Comparison of ENCODE assay signal across 41 cellular contexts in the genomic region with DNA sequence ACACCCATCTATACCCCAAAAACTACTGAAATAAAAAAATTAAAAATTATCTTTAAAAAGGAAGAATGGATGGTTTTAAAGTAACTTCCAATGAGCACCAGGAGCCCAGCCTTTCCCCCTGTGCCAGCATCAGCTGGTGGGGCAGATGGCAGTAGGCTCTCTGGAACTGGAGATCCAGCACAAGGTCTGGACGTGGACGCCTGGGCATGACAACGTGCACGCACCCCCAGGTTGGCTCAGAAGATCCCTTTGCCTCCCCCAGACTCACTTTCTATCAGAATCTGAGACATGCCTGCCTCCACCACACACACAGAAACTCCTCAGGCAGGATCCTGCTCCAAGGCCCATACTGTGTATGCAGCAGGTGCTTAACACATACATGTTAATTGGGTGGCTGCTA. TPM values are rescaled to one million over a fixed set of nuclear protein-coding genes. Genes with fewer than 3 reads are reported as not detected.
"Had no signal": no experiment of that assay in that cellular context is flagged by ENCODE, and none has a peak within 500 bp of the region (broad histone marks: within the 10 kb centered on the region; RNA-seq: fewer than 3 reads in every experiment).

No MANE protein-coding gene starts in this region.

- H3K27ac ChIP-seq: adrenal gland, ascending aorta, body of pancreas, brain microvascular endothelial cell, breast epithelium, cardiac muscle cell had no signal

- H3K27me3 ChIP-seq: adrenal gland, ascending aorta, body of pancreas, brain microvascular endothelial cell, cardiac muscle cell had no signal

- H3K4me1 ChIP-seq: adrenal gland, ascending aorta, body of pancreas, breast epithelium had no signal

- H3K36me3 ChIP-seq: adrenal gland, ascending aorta, brain microvascular endothelial cell, breast epithelium, cardiac muscle cell had no signal

- H3K9me3 ChIP-seq: adrenal gland, ascending aorta, body of pancreas, breast epithelium had no signal

- H3K9me3 Mint-ChIP-seq: activated naive CD4-positive, alpha-beta T cell treated with anti-CD3 and anti-CD28 coated beads for 36 hours; activated naive CD4-positive, alpha-beta T cell treated with anti-CD3 and anti-CD28 coated beads, Interleukin-2, amount 50 U/mL, for 24 hours; activated naive CD4-positive, alpha-beta T cell treated with anti-CD3 and anti-CD28 coated beads, Interleukin-2, amount 50 U/mL, for 72 hours; activated naive CD8-positive, alpha-beta T cell treated with anti-CD3 and anti-CD28 coated beads for 36 hours; activated naive CD8-positive, alpha-beta T cell treated with anti-CD3 and anti-CD28 coated beads, Interleukin-2, amount 10 ng/mL, durations not matched to agents 7 days and 5 days; activated naive CD8-positive, alpha-beta T cell treated with anti-CD3 and anti-CD28 coated beads, Interleukin-2, amount 50 U/mL, for 24 hours; activated T-cell treated with anti-CD3 and anti-CD28 coated beads, Interleukin-2, amount 50 U/mL, for 24 hours; activated T-cell treated with anti-CD3 and anti-CD28 coated beads, Interleukin-2, amount 50 U/mL, for 4 hours; activated T-cell treated with anti-CD3 and anti-CD28 coated beads, Interleukin-2, amount 50 U/mL, for 72 hours; activated T-helper 1 cell treated with anti-CD3 and anti-CD28 coated beads, Interleukin-12 subunit alpha, Interleukin-12 subunit beta, Interleukin-2, Interleukin-4 antibody, amounts not matched to agents 30 ng/mL and 10 ng/mL and 1 ng/mL, durations not matched to agents 14 hours and 24 hours and 36 hours; activated T-helper 17 cell treated with anti-CD3 and anti-CD28 coated beads, Interleukin-2, amount 50 U/mL, for 72 hours; activated T-helper 2 cell treated with anti-CD3 and anti-CD28 coated beads, Interferon-gamma antibody, Interleukin-2, Interleukin-4, amounts not matched to agents 10 μg/mL and 5 μg/mL and 100 μg/mL, durations not matched to agents 14 hours and 24 hours and 36 hours; central memory CD8-positive, alpha-beta T cell had no signal

- H3K27me3 Mint-ChIP-seq: activated naive CD4-positive, alpha-beta T cell treated with anti-CD3 and anti-CD28 coated beads, Interleukin-2, amount 10 ng/mL, durations not matched to agents 7 days and 5 days; activated naive CD4-positive, alpha-beta T cell treated with anti-CD3 and anti-CD28 coated beads, Interleukin-2, amount 50 U/mL, for 24 hours; activated naive CD8-positive, alpha-beta T cell treated with anti-CD3 and anti-CD28 coated beads, Interleukin-2, amount 10 ng/mL, durations not matched to agents 7 days and 5 days; activated T-cell treated with anti-CD3 and anti-CD28 coated beads, Interleukin-2, amount 50 U/mL, for 24 hours; activated T-helper 17 cell treated with anti-CD3 and anti-CD28 coated beads, Interleukin-2, amount 50 U/mL, for 72 hours; central memory CD8-positive, alpha-beta T cell had no signal

- H3K4me3 ChIP-seq: adrenal gland, ascending aorta, body of pancreas, breast epithelium, cardiac muscle cell had no signal

- H3K36me3 Mint-ChIP-seq: activated naive CD4-positive, alpha-beta T cell treated with anti-CD3 and anti-CD28 coated beads, Interleukin-2, amount 10 ng/mL, durations not matched to agents 7 days and 5 days; activated naive CD4-positive, alpha-beta T cell treated with anti-CD3 and anti-CD28 coated beads, Interleukin-2, amount 50 U/mL, for 24 hours; activated naive CD4-positive, alpha-beta T cell treated with anti-CD3 and anti-CD28 coated beads, Interleukin-2, amount 50 U/mL, for 72 hours; activated naive CD8-positive, alpha-beta T cell; activated naive CD8-positive, alpha-beta T cell treated with anti-CD3 and anti-CD28 coated beads for 36 hours; activated naive CD8-positive, alpha-beta T cell treated with anti-CD3 and anti-CD28 coated beads, Interleukin-2, amount 10 ng/mL, durations not matched to agents 7 days and 5 days; brain had no signal

- H3K4me3 Mint-ChIP-seq: activated naive CD4-positive, alpha-beta T cell treated with anti-CD3 and anti-CD28 coated beads for 36 hours; activated naive CD4-positive, alpha-beta T cell treated with anti-CD3 and anti-CD28 coated beads, Interleukin-2, amount 10 ng/mL, durations not matched to agents 7 days and 5 days; activated naive CD4-positive, alpha-beta T cell treated with anti-CD3 and anti-CD28 coated beads, Interleukin-2, amount 50 U/mL, for 24 hours; activated naive CD8-positive, alpha-beta T cell; activated naive CD8-positive, alpha-beta T cell treated with anti-CD3 and anti-CD28 coated beads for 36 hours; activated naive CD8-positive, alpha-beta T cell treated with anti-CD3 and anti-CD28 coated beads, Interleukin-2, amount 10 ng/mL, durations not matched to agents 7 days and 5 days; activated naive CD8-positive, alpha-beta T cell treated with anti-CD3 and anti-CD28 coated beads, Interleukin-2, amount 50 U/mL, for 24 hours; activated T-cell treated with anti-CD3 and anti-CD28 coated beads, Interleukin-2, amount 50 U/mL, for 24 hours; activated T-cell treated with anti-CD3 and anti-CD28 coated beads, Interleukin-2, amount 50 U/mL, for 4 hours; activated T-cell treated with anti-CD3 and anti-CD28 coated beads, Interleukin-2, amount 50 U/mL, for 72 hours; activated T-helper 1 cell treated with anti-CD3 and anti-CD28 coated beads, Interleukin-12 subunit alpha, Interleukin-12 subunit beta, Interleukin-2, Interleukin-4 antibody, amounts not matched to agents 30 ng/mL and 10 ng/mL and 1 ng/mL, durations not matched to agents 14 hours and 24 hours and 36 hours; activated T-helper 17 cell treated with anti-CD3 and anti-CD28 coated beads, Interleukin-2, amount 50 U/mL, for 72 hours; brain; central memory CD8-positive, alpha-beta T cell had no signal

- H3K27ac Mint-ChIP-seq: activated naive CD4-positive, alpha-beta T cell treated with anti-CD3 and anti-CD28 coated beads for 36 hours; activated naive CD4-positive, alpha-beta T cell treated with anti-CD3 and anti-CD28 coated beads, Interleukin-2, amount 10 ng/mL, durations not matched to agents 7 days and 5 days; activated naive CD4-positive, alpha-beta T cell treated with anti-CD3 and anti-CD28 coated beads, Interleukin-2, amount 50 U/mL, for 24 hours; activated naive CD4-positive, alpha-beta T cell treated with anti-CD3 and anti-CD28 coated beads, Interleukin-2, amount 50 U/mL, for 72 hours; activated naive CD8-positive, alpha-beta T cell; activated naive CD8-positive, alpha-beta T cell treated with anti-CD3 and anti-CD28 coated beads for 36 hours; activated naive CD8-positive, alpha-beta T cell treated with anti-CD3 and anti-CD28 coated beads, Interleukin-2, amount 10 ng/mL, durations not matched to agents 7 days and 5 days; activated naive CD8-positive, alpha-beta T cell treated with anti-CD3 and anti-CD28 coated beads, Interleukin-2, amount 50 U/mL, for 24 hours; activated T-cell treated with anti-CD3 and anti-CD28 coated beads, Interleukin-2, amount 50 U/mL, for 24 hours; activated T-cell treated with anti-CD3 and anti-CD28 coated beads, Interleukin-2, amount 50 U/mL, for 72 hours; activated T-helper 1 cell treated with anti-CD3 and anti-CD28 coated beads, Interleukin-12 subunit alpha, Interleukin-12 subunit beta, Interleukin-2, Interleukin-4 antibody, amounts not matched to agents 30 ng/mL and 10 ng/mL and 1 ng/mL, durations not matched to agents 14 hours and 24 hours and 36 hours; activated T-helper 17 cell treated with anti-CD3 and anti-CD28 coated beads, Interleukin-2, amount 50 U/mL, for 72 hours; activated T-helper 2 cell treated with anti-CD3 and anti-CD28 coated beads, Interferon-gamma antibody, Interleukin-2, Interleukin-4, amounts not matched to agents 10 μg/mL and 5 μg/mL and 100 μg/mL, durations not matched to agents 14 hours and 24 hours and 36 hours; brain had no signal

- H3K4me1 Mint-ChIP-seq: activated naive CD4-positive, alpha-beta T cell treated with anti-CD3 and anti-CD28 coated beads, Interleukin-2, amount 10 ng/mL, durations not matched to agents 7 days and 5 days; activated naive CD4-positive, alpha-beta T cell treated with anti-CD3 and anti-CD28 coated beads, Interleukin-2, amount 50 U/mL, for 24 hours; activated naive CD8-positive, alpha-beta T cell treated with anti-CD3 and anti-CD28 coated beads for 36 hours; activated naive CD8-positive, alpha-beta T cell treated with anti-CD3 and anti-CD28 coated beads, Interleukin-2, amount 10 ng/mL, durations not matched to agents 7 days and 5 days; activated naive CD8-positive, alpha-beta T cell treated with anti-CD3 and anti-CD28 coated beads, Interleukin-2, amount 50 U/mL, for 24 hours; activated T-helper 17 cell treated with anti-CD3 and anti-CD28 coated beads, Interleukin-2, amount 50 U/mL, for 72 hours; central memory CD8-positive, alpha-beta T cell had no signal

- DNase-seq: activated effector memory CD4-positive, alpha-beta T cell treated with anti-CD3 and anti-CD28 coated beads, Interleukin-2, amount 50 U/mL, for 16 hours; activated effector memory CD4-positive, alpha-beta T cell treated with Interleukin-2 at 50 U/mL for 16 hours; activated gamma-delta T cell; activated gamma-delta T cell treated with Interleukin-2 at 50 U/mL for 16 hours; activated naive CD4-positive, alpha-beta T cell; activated naive CD4-positive, alpha-beta T cell treated with anti-CD3 and anti-CD28 coated beads for 36 hours; activated naive CD4-positive, alpha-beta T cell treated with anti-CD3 and anti-CD28 coated beads, Interleukin-2, amount 10 ng/mL, durations not matched to agents 7 days and 5 days; activated naive CD4-positive, alpha-beta T cell treated with anti-CD3 and anti-CD28 coated beads, Interleukin-2, amount 50 U/mL, for 16 hours; activated naive CD4-positive, alpha-beta T cell treated with Interleukin-2 at 50 U/mL for 16 hours; activated naive CD8-positive, alpha-beta T cell treated with anti-CD3 and anti-CD28 coated beads for 36 hours; activated naive CD8-positive, alpha-beta T cell treated with anti-CD3 and anti-CD28 coated beads, Interleukin-2, amount 10 ng/mL, durations not matched to agents 7 days and 5 days; activated naive CD8-positive, alpha-beta T cell treated with anti-CD3 and anti-CD28 coated beads, Interleukin-2, amount 50 U/mL, for 24 hours; activated T-cell treated with anti-CD3 and anti-CD28 coated beads for 4 hours; activated T-cell treated with anti-CD3 and anti-CD28 coated beads, Interleukin-2, amount 50 U/mL, for 1 hour; activated T-cell treated with anti-CD3 and anti-CD28 coated beads, Interleukin-2, amount 50 U/mL, for 24 hours; activated T-cell treated with anti-CD3 and anti-CD28 coated beads, Interleukin-2, amount 50 U/mL, for 4 hours; activated T-cell treated with anti-CD3 and anti-CD28 coated beads, Interleukin-2, amount 50 U/mL, for 48 hours; activated T-cell treated with anti-CD3 and anti-CD28 coated beads, Interleukin-2, amount 50 U/mL, for 72 hours; adrenal gland; amniotic stem cell; amygdala; anterior cingulate cortex; aorta; body of pancreas; brain microvascular endothelial cell; caudate nucleus; central memory CD4-positive, alpha-beta T cell; cerebellar nuclear complex had no signal

RNA-seq across cellular contexts. Expression of gene TCERG1L, which starts 35.8 kb away (rescaled TPM):
- total RNA-seq: aorta, ascending aorta, bronchial epithelial cell, cardiac septum had no signal
- polyA plus RNA-seq: aorta had no signal
